ENCODE assay signal across 7 cellular contexts in genomic region chr5:150904479-150905311, GRCh38. TPM values are rescaled to one million over a fixed set of nuclear protein-coding genes. Genes with fewer than 3 reads are reported as not detected.
DNase-seq lines count a peak whose midpoint lies in the region; ATAC-seq lines count a peak whose summit lies in the region.

ZNF300 (minus strand) TSS chr5:150904980; CDS start chr5:150903155, 1,825 bp downstream.

- peak; percentile 89 for DNase-seq in NCI-H446 treated with DMSO at 0.1 percent for 48 hours (lab: John Stamatoyannopoulos, UW)
- peak; percentile 27 for DNase-seq in activated T-cell treated with anti-CD3 and anti-CD28 coated beads for 48 hours (ENCODE audit: low read depth)
- peak; percentile 65 for DNase-seq in epithelial cell of prostate (ENCODE audit: low read depth, low spot score)
- peak; percentile 91 for DNase-seq in mesenteric fat pad (ENCODE audit: low spot score)
- DNase-seq in stimulated activated CD8-positive, alpha-beta memory T cell treated with anti-CD3 and anti-CD28 coated beads, Interleukin-12 subunit alpha, Interleukin-12 subunit beta, amount 100 ng/mL, for 1 hour (ENCODE audit: low read depth) = peak; percentile 34
- no peak for DNase-seq in NCI-H1092 treated with DMSO at 0.1 percent for 48 hours (lab: John Stamatoyannopoulos, UW)

- peak within 1 kb of the TSS; percentile 45 for H3K27ac ChIP-seq in epithelial cell of prostate

- peak; percentile 66 for ATAC-seq in GM21576 (IDR thresholded peaks at IDR 0.05; ENCODE audit: unreplicated experiment)

RNA-seq across cellular contexts. Expression of gene ZNF300, which starts in this region (rescaled TPM):
- total RNA-seq in mesenteric fat pad = 2.4 TPM
